Comparison of ENCODE assay signal across 9 cellular contexts in genomic region chr6:4059115-4059777, GRCh38. TPM values are rescaled to one million over a fixed set of nuclear protein-coding genes. Genes with fewer than 3 reads are reported as not detected.
DNase-seq lines count a peak whose midpoint lies in the region; ATAC-seq, FAIRE-seq and TF ChIP-seq lines count a peak whose summit lies in the region.
"Had no signal": no experiment of that assay in that cellular context is flagged by ENCODE, and none has a peak within 500 bp of the region (broad histone marks: within the 10 kb centered on the region; RNA-seq: fewer than 3 reads in every experiment).

No MANE protein-coding gene starts in this region.

- no peak overlapping the region for H3K4me3 Mint-ChIP-seq in neural progenitor cell
- H3K4me3 Mint-ChIP-seq: neural crest cell had no signal

- DNase-seq in H54 (ENCODE audit: insufficient read length, low spot score) (peak; percentile 60), dermis microvascular lymphatic vessel endothelial cell (ENCODE audit: low read depth in 2 of 2) (peak; percentile 16 to 84), neural progenitor cell (ENCODE audit: low spot score) (no peak), upper lobe of left lung (no peak), NCI-H128 (lab: John Stamatoyannopoulos, UW; ENCODE audit: unreplicated experiment) (no peak)
- DNase-seq in activated CD4-positive, CD25-positive, alpha-beta regulatory T cell treated with anti-CD3 and anti-CD28 coated beads, Interleukin-2, amount 50 U/mL, for 16 hours (ENCODE audit: low read depth, low spot score), result peak; percentile 31
- peak; percentile 69 for DNase-seq in stimulated activated CD4-positive, alpha-beta T cell treated with anti-CD3 and anti-CD28 coated beads, Interleukin-15, amount 100 ng/mL, for 24 hours

- H3K27ac Mint-ChIP-seq in neural progenitor cell, result no peak overlapping the region

- H3K27ac ChIP-seq in neural progenitor cell, result no peak overlapping the region
- H3K27ac ChIP-seq in upper lobe of left lung, result no peak overlapping the region

- H3K4me1 Mint-ChIP-seq in neural progenitor cell, result no peaks in the 10 kb centered on the region

- H2AFZ ChIP-seq in neural progenitor cell (replicated peaks), result no peak overlapping the region

- no peak overlapping the region for H3K9ac ChIP-seq in neural progenitor cell

- TF ChIP-seq POLR2A in H54 (IDR thresholded peaks at IDR 0.05; ENCODE audit: low read depth, low read length) (no peak), upper lobe of left lung (IDR thresholded peaks at IDR 0.05) (no peak)

- FAIRE-seq in H54 (lab: Jason Lieb, UNC), result peak; percentile 99

- H3K4me1 ChIP-seq in neural progenitor cell, result no peaks in the 10 kb centered on the region
- no peaks in the 10 kb centered on the region for H3K4me1 ChIP-seq in upper lobe of left lung

- ATAC-seq in esophagus mucosa (no peak), upper lobe of left lung (ENCODE audit: low FRiP score in 2 of 2) (no peak)

- H3K27me3 ChIP-seq in neural progenitor cell, result no peaks in the 10 kb centered on the region
- no peaks in the 10 kb centered on the region for H3K27me3 ChIP-seq in upper lobe of left lung

- H4K20me1 ChIP-seq in neural progenitor cell (ENCODE audit: low read depth), result no peaks in the 10 kb centered on the region

- TF ChIP-seq CTCF in neural progenitor cell (IDR thresholded peaks at IDR 0.05), result no peak
- no peak for TF ChIP-seq CTCF in upper lobe of left lung (IDR thresholded peaks at IDR 0.05)

- H3K9me3 Mint-ChIP-seq in neural progenitor cell, result no peaks in the 10 kb centered on the region
- H3K9me3 Mint-ChIP-seq: neural crest cell had no signal

- no peak overlapping the region for H3K4me2 ChIP-seq in neural progenitor cell

- H3F3A ChIP-seq in neural progenitor cell (ENCODE audit: low read depth), result no peaks in the 10 kb centered on the region

- no peak for TF ChIP-seq EP300 in upper lobe of left lung (IDR thresholded peaks at IDR 0.05)

- 75 to 79% methylated on average over 4 of the region's 4 CpGs for whole genome bisulfite sequencing in upper lobe of left lung, 2 donors

- H3K4me3 ChIP-seq in neural progenitor cell (no peak overlapping the region), upper lobe of left lung (no peak overlapping the region)

- H3K79me2 ChIP-seq in neural progenitor cell (ENCODE audit: low read depth), result no peaks in the 10 kb centered on the region

- no peaks in the 10 kb centered on the region for H3K27me3 Mint-ChIP-seq in neural progenitor cell (ENCODE audit: insufficient read depth, low read depth)

- peaks cover 58% of the 10 kb centered on the region for H3K36me3 ChIP-seq in neural progenitor cell
- peaks cover 32 to 97% (median 68%) of the 10 kb centered on the region in 4 donors for H3K36me3 ChIP-seq in upper lobe of left lung

- no peaks in the 10 kb centered on the region for H3K9me3 ChIP-seq in neural progenitor cell (ENCODE audit: low read depth)
- H3K9me3 ChIP-seq in upper lobe of left lung, result no peaks in the 10 kb centered on the region

- peaks cover 30% of the 10 kb centered on the region for H3K36me3 Mint-ChIP-seq in neural progenitor cell

RNA-seq across cellular contexts. Expression of gene FAM217A, which starts 19.7 kb away (rescaled TPM):
- not detected in 2 replicates for total RNA-seq in dermis microvascular lymphatic vessel endothelial cell
- total RNA-seq in esophagus mucosa, result not detected
- not detected in 2 replicates for total RNA-seq in neural progenitor cell (ENCODE audit: low replicate concordance)
- total RNA-seq in upper lobe of left lung, result not detected
- total RNA-seq: neural crest cell had no signal

Comparison
In these comparisons a context has a peak if more than half of its experiments do, and no peak if none do; other contexts are left out.
1. DNase-seq: peak in H54 (single experiment), activated CD4-positive, CD25-positive, alpha-beta regulatory T cell treated with anti-CD3 and anti-CD28 coated beads, Interleukin-2, amount 50 U/mL, for 16 hours (single experiment), dermis microvascular lymphatic vessel endothelial cell (2 of 2) and stimulated activated CD4-positive, alpha-beta T cell treated with anti-CD3 and anti-CD28 coated beads, Interleukin-15, amount 100 ng/mL, for 24 hours (single experiment); none in neural progenitor cell (single experiment), upper lobe of left lung (0 of 2) and NCI-H128 (single experiment).